Comparison of ENCODE assay signal across 21 cellular contexts in the genomic region with DNA sequence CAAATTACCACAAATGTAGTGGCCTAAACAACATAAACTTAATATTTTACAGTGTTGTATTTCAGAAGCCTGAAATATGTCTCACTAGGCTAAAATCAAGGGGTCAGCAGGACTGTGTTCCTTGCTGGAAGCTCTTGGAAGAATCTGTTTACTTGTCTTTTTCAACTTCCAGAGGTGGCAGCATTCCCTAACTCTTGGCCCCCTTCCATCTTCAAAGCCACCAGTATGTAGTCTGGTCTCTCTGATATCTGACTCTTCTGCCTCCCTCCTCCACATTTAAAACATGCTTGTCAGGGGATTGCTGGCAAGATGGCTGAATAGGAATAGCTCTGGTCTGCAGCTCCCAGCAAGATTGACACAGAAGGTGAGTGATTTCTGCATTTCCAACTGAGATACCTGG.
DNase-seq lines count a peak whose midpoint lies in the region; ATAC-seq and TF ChIP-seq lines count a peak whose summit lies in the region.
"Had no signal": no experiment of that assay in that cellular context is flagged by ENCODE, and none has a peak within 500 bp of the region (broad histone marks: within the 10 kb centered on the region; RNA-seq: fewer than 3 reads in every experiment).

No MANE protein-coding gene starts in this region.

- CTCF ChIA-PET in WTC11 (lab: Charles Lee) = interaction anchor here (1.1 to 1.7 kb wide), 2 partner anchors 13 to 17 kb away, joined by 4 to 7 read pairs; no protein-coding TSS in a partner anchor
- CTCF ChIA-PET in activated CD8-positive, alpha-beta memory T cell treated with anti-CD3 and anti-CD28 coated beads, Interleukin-2, amount 10 ng/mL, durations not matched to agents 7 days and 5 days (lab: Charles Lee) = no interaction called here

- DNase-seq in AG10803 (ENCODE audit: low read depth) (peak; percentile 8), HT1080 (ENCODE audit: low read depth) (peak; percentile 22), WTC11 (ENCODE audit: low spot score) (no peak), left kidney (ENCODE audit: low read depth, low spot score) (peak; percentile 61), A172 (ENCODE audit: low spot score) (no peak), NCI-H2227 treated with DMSO at 0.1 percent for 48 hours (lab: John Stamatoyannopoulos, UW) (no peak)
- DNase-seq in activated CD8-positive, alpha-beta memory T cell treated with anti-CD3 and anti-CD28 coated beads, Interleukin-2, amount 10 ng/mL, durations not matched to agents 7 days and 5 days = no peak
- DNase-seq: activated naive CD4-positive, alpha-beta T cell; body of pancreas; cortex of kidney; foreskin keratinocyte; left colon; NCI-H1092 treated with DMSO at 0.1 percent for 48 hours; NCI-H2107; NCI-H526 treated with DMSO at 0.1 percent for 48 hours; PC-3; stimulated activated naive CD8-positive, alpha-beta T cell treated with anti-CD3 and anti-CD28 coated beads, Interleukin-15, Interleukin-2, amounts not matched to agents 100 U/mL and 50 U/mL, for 24 hours had no signal

- H3K36me3 Mint-ChIP-seq in WTC11 = no peaks in the 10 kb centered on the region
- peaks cover 2% of the 10 kb centered on the region for H3K36me3 Mint-ChIP-seq in activated CD8-positive, alpha-beta memory T cell treated with anti-CD3 and anti-CD28 coated beads, Interleukin-2, amount 10 ng/mL, durations not matched to agents 7 days and 5 days
- H3K36me3 Mint-ChIP-seq: type B pancreatic cell had no signal

- H3K4me3 ChIP-seq in AG10803 (ENCODE audit: low read length) = no peak overlapping the region
- H3K4me3 ChIP-seq: body of pancreas had no signal

- H3K27ac Mint-ChIP-seq in WTC11 = no peak overlapping the region; the same call in 1 of the 2 replicates
- H3K27ac Mint-ChIP-seq in activated CD8-positive, alpha-beta memory T cell treated with anti-CD3 and anti-CD28 coated beads, Interleukin-2, amount 10 ng/mL, durations not matched to agents 7 days and 5 days = no peak overlapping the region
- H3K27ac Mint-ChIP-seq: type B pancreatic cell had no signal

- peaks cover 10% of the 10 kb centered on the region; the same call in 1 of the 2 replicates for H3K9me3 Mint-ChIP-seq in WTC11
- H3K9me3 Mint-ChIP-seq in activated CD8-positive, alpha-beta memory T cell treated with anti-CD3 and anti-CD28 coated beads, Interleukin-2, amount 10 ng/mL, durations not matched to agents 7 days and 5 days (ENCODE audit: low read depth) = peaks cover 6% of the 10 kb centered on the region
- H3K9me3 Mint-ChIP-seq: type B pancreatic cell had no signal

- peaks cover 9% of the 10 kb centered on the region for H3K4me1 Mint-ChIP-seq in WTC11
- H3K4me1 Mint-ChIP-seq in activated CD8-positive, alpha-beta memory T cell treated with anti-CD3 and anti-CD28 coated beads, Interleukin-2, amount 10 ng/mL, durations not matched to agents 7 days and 5 days = no peaks in the 10 kb centered on the region

- ATAC-seq in WTC11 = peak; percentile 69
- ATAC-seq in activated CD8-positive, alpha-beta memory T cell treated with anti-CD3 and anti-CD28 coated beads, Interleukin-2, amount 10 ng/mL, durations not matched to agents 7 days and 5 days = no peak
- ATAC-seq in activated CD4-positive, CD25-positive, alpha-beta regulatory T cell treated with anti-CD3 and anti-CD28 coated beads, Interleukin-2, amount 50 U/mL, for 24 hours = no peak
- ATAC-seq: body of pancreas; foreskin keratinocyte; HCT116; left colon; PC-3; sciatic nerve; stimulated activated naive CD8-positive, alpha-beta T cell treated with anti-CD3 and anti-CD28 coated beads, Interleukin-15, Interleukin-2, amounts not matched to agents 100 U/mL and 50 U/mL, for 24 hours had no signal

- no peak overlapping the region for H3K4me3 Mint-ChIP-seq in WTC11
- no peak overlapping the region for H3K4me3 Mint-ChIP-seq in activated CD8-positive, alpha-beta memory T cell treated with anti-CD3 and anti-CD28 coated beads, Interleukin-2, amount 10 ng/mL, durations not matched to agents 7 days and 5 days
- H3K4me3 Mint-ChIP-seq: type B pancreatic cell had no signal

- no peaks in the 10 kb centered on the region for H3K27me3 Mint-ChIP-seq in WTC11 (ENCODE audit: low read depth)
- no peaks in the 10 kb centered on the region for H3K27me3 Mint-ChIP-seq in activated CD8-positive, alpha-beta memory T cell treated with anti-CD3 and anti-CD28 coated beads, Interleukin-2, amount 10 ng/mL, durations not matched to agents 7 days and 5 days

- POLR2A ChIA-PET in WTC11 (lab: Charles Lee) = no interaction called here

- no peak for TF ChIP-seq CTCF in AG10803 (conservative IDR thresholded peaks at IDR 0.05; ENCODE audit: low read length)
- no peak for TF ChIP-seq CTCF in WTC11 (IDR thresholded peaks at IDR 0.05)

TF ChIP-seq in WTC11, 78 proteins besides CTCF, POLR2A, EP300 and RAD21:
- TF ChIP-seq, protein P1, sequence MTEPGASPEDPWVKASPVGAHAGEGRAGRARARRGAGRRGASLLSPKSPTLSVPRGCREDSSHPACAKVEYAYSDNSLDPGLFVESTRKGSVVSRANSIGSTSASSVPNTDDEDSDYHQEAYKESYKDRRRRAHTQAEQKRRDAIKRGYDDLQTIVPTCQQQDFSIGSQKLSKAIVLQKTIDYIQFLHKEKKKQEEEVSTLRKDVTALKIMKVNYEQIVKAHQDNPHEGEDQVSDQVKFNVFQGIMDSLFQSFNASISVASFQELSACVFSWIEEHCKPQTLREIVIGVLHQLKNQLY (CRISPR knock-in tag; IDR thresholded peaks at IDR 0.05) = no peak
- TF ChIP-seq, protein P2, sequence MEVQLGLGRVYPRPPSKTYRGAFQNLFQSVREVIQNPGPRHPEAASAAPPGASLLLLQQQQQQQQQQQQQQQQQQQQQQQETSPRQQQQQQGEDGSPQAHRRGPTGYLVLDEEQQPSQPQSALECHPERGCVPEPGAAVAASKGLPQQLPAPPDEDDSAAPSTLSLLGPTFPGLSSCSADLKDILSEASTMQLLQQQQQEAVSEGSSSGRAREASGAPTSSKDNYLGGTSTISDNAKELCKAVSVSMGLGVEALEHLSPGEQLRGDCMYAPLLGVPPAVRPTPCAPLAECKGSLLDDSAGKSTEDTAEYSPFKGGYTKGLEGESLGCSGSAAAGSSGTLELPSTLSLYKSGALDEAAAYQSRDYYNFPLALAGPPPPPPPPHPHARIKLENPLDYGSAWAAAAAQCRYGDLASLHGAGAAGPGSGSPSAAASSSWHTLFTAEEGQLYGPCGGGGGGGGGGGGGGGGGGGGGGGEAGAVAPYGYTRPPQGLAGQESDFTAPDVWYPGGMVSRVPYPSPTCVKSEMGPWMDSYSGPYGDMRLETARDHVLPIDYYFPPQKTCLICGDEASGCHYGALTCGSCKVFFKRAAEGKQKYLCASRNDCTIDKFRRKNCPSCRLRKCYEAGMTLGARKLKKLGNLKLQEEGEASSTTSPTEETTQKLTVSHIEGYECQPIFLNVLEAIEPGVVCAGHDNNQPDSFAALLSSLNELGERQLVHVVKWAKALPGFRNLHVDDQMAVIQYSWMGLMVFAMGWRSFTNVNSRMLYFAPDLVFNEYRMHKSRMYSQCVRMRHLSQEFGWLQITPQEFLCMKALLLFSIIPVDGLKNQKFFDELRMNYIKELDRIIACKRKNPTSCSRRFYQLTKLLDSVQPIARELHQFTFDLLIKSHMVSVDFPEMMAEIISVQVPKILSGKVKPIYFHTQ (CRISPR knock-in tag; IDR thresholded peaks at IDR 0.05) = no peak
- TF ChIP-seq IRF2 (CRISPR knock-in tag; IDR thresholded peaks at IDR 0.05; ENCODE audit: borderline replicate concordance, low read depth) (no peak), CBFB (CRISPR knock-in tag; IDR thresholded peaks at IDR 0.05; ENCODE audit: low read depth) (no peak), GRHL2 (CRISPR knock-in tag; IDR thresholded peaks at IDR 0.05; ENCODE audit: insufficient replicate concordance, severe bottlenecking) (no peak), PRRX2 (CRISPR knock-in tag; IDR thresholded peaks at IDR 0.05) (no peak), ZNF317 (CRISPR knock-in tag; IDR thresholded peaks at IDR 0.05; ENCODE audit: borderline replicate concordance, low read depth) (no peak), MAX (CRISPR knock-in tag; IDR thresholded peaks at IDR 0.05) (no peak), FOXK1 (CRISPR knock-in tag; IDR thresholded peaks at IDR 0.05) (no peak), TEAD4 (CRISPR knock-in tag; IDR thresholded peaks at IDR 0.05) (no peak), ESRRA (CRISPR knock-in tag; IDR thresholded peaks at IDR 0.05; ENCODE audit: borderline replicate concordance) (no peak), MXD4 (CRISPR knock-in tag; IDR thresholded peaks at IDR 0.05; ENCODE audit: borderline replicate concordance) (no peak), ZNF219 (CRISPR knock-in tag; IDR thresholded peaks at IDR 0.05; ENCODE audit: borderline replicate concordance) (no peak), ZNF396 (CRISPR knock-in tag; IDR thresholded peaks at IDR 0.05; ENCODE audit: borderline replicate concordance) (no peak), PREB (CRISPR knock-in tag; IDR thresholded peaks at IDR 0.05; ENCODE audit: borderline replicate concordance) (no peak), CREB1 (CRISPR knock-in tag; IDR thresholded peaks at IDR 0.05) (no peak)
- TF ChIP-seq, protein P3, sequence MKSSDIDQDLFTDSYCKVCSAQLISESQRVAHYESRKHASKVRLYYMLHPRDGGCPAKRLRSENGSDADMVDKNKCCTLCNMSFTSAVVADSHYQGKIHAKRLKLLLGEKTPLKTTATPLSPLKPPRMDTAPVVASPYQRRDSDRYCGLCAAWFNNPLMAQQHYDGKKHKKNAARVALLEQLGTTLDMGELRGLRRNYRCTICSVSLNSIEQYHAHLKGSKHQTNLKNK (CRISPR knock-in tag; IDR thresholded peaks at IDR 0.05) = no peak

Comparison
In these comparisons a context has a peak if more than half of its experiments do, and no peak if none do; other contexts are left out.
1. DNase-seq: peak in AG10803 (single experiment), HT1080 (single experiment) and left kidney (single experiment); none in WTC11 (single experiment), A172 (single experiment), activated CD8-positive, alpha-beta memory T cell treated with anti-CD3 and anti-CD28 coated beads, Interleukin-2, amount 10 ng/mL, durations not matched to agents 7 days and 5 days (single experiment) and NCI-H2227 treated with DMSO at 0.1 percent for 48 hours (single experiment).